Comparison of ENCODE assay signal across 1 cellular context in genomic region chr7:92729751-92730150, GRCh38.
TF ChIP-seq lines count a peak whose summit lies in the region.

No MANE protein-coding gene starts in this region.

TF ChIP-seq in K562, 482 proteins besides CTCF, POLR2A, EP300 and RAD21:
- TF ChIP-seq, protein P1, sequence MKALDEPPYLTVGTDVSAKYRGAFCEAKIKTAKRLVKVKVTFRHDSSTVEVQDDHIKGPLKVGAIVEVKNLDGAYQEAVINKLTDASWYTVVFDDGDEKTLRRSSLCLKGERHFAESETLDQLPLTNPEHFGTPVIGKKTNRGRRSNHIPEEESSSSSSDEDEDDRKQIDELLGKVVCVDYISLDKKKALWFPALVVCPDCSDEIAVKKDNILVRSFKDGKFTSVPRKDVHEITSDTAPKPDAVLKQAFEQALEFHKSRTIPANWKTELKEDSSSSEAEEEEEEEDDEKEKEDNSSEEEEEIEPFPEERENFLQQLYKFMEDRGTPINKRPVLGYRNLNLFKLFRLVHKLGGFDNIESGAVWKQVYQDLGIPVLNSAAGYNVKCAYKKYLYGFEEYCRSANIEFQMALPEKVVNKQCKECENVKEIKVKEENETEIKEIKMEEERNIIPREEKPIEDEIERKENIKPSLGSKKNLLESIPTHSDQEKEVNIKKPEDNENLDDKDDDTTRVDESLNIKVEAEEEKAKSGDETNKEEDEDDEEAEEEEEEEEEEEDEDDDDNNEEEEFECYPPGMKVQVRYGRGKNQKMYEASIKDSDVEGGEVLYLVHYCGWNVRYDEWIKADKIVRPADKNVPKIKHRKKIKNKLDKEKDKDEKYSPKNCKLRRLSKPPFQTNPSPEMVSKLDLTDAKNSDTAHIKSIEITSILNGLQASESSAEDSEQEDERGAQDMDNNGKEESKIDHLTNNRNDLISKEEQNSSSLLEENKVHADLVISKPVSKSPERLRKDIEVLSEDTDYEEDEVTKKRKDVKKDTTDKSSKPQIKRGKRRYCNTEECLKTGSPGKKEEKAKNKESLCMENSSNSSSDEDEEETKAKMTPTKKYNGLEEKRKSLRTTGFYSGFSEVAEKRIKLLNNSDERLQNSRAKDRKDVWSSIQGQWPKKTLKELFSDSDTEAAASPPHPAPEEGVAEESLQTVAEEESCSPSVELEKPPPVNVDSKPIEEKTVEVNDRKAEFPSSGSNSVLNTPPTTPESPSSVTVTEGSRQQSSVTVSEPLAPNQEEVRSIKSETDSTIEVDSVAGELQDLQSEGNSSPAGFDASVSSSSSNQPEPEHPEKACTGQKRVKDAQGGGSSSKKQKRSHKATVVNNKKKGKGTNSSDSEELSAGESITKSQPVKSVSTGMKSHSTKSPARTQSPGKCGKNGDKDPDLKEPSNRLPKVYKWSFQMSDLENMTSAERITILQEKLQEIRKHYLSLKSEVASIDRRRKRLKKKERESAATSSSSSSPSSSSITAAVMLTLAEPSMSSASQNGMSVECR (CRISPR knock-in tag; IDR thresholded peaks at IDR 0.05) = no peak
- TF ChIP-seq NFIC (IDR thresholded peaks at IDR 0.05) (peak; percentile 29; the same call in 1 of the 2 replicates), ZNF584 (CRISPR knock-in tag; IDR thresholded peaks at IDR 0.05; ENCODE audit: low read depth) (0 out of 2 replicates have a peak, but pooled peaks have one; percentile 1), TEAD1 (CRISPR knock-in tag; IDR thresholded peaks at IDR 0.05) (0 out of 4 replicates have a peak, but pooled peaks of 1 of the 2 experiments have one; percentile 20), ZNF639 (CRISPR knock-in tag; conservative IDR thresholded peaks at IDR 0.05 in 1 of 2, IDR thresholded peaks at IDR 0.05 in 1 of 2) (no peak), PTTG1 (tag; IDR thresholded peaks at IDR 0.05; ENCODE audit: low read depth) (no peak), GABPA (tag; conservative IDR thresholded peaks at IDR 0.05; ENCODE audit: low read depth) (0 out of 2 replicates have a peak, but pooled peaks have one; percentile 3), ZNF121 (CRISPR knock-in tag; conservative IDR thresholded peaks at IDR 0.05) (peak; percentile 43; the same call in 1 of the 2 replicates), CXXC5 (CRISPR knock-in tag; IDR thresholded peaks at IDR 0.05) (0 out of 2 replicates have a peak, but pooled peaks have one; percentile 13)
TF ChIP-seq in K562: peak in this region for 6.
